ENCODE assay signal across 1 cellular context in the genomic region with DNA sequence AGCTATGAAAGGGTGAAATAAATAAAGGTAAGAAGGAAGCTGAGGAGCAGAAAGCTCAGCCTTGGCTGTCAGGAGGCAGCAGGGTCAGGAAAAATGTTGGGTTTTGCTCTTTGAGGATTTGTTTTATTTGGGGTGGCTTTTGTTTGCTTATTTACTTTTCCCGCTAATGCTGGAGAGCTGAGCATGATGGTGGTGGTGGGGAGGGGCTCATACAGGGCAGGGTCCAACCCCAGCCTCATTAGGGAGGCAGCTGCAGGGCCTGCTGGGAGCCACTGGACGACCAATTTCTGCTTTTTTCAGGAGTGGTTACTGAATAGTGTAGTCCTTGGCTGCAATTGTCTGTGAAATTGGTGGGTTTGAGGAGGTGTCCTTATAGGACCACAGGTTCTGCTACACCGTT.
TF ChIP-seq lines count a peak whose summit lies in the region.

No MANE protein-coding gene starts in this region.

TF ChIP-seq in HepG2, 621 proteins besides CTCF, POLR2A, EP300 and RAD21 (continued from another document and continues in another):
- TF ChIP-seq, protein P1, sequence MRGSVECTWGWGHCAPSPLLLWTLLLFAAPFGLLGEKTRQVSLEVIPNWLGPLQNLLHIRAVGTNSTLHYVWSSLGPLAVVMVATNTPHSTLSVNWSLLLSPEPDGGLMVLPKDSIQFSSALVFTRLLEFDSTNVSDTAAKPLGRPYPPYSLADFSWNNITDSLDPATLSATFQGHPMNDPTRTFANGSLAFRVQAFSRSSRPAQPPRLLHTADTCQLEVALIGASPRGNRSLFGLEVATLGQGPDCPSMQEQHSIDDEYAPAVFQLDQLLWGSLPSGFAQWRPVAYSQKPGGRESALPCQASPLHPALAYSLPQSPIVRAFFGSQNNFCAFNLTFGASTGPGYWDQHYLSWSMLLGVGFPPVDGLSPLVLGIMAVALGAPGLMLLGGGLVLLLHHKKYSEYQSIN (CRISPR knock-in tag; IDR thresholded peaks at IDR 0.05; ENCODE audit: borderline replicate concordance) = no peak
- TF ChIP-seq YY1 (IDR thresholded peaks at IDR 0.05; ENCODE audit: insufficient read depth, insufficient replicate concordance, low read depth, low read length) (no peak), REL (CRISPR knock-in tag; conservative IDR thresholded peaks at IDR 0.05) (no peak), NR2F1 (CRISPR knock-in tag; IDR thresholded peaks at IDR 0.05) (no peak), KLF13 (CRISPR knock-in tag; IDR thresholded peaks at IDR 0.05) (no peak), ZNF468 (CRISPR knock-in tag; IDR thresholded peaks at IDR 0.05) (no peak), RFXANK (CRISPR knock-in tag; IDR thresholded peaks at IDR 0.05) (no peak), SP5 (CRISPR knock-in tag; IDR thresholded peaks at IDR 0.05; ENCODE audit: borderline replicate concordance, low read depth) (no peak), ZSCAN9 (CRISPR knock-in tag; IDR thresholded peaks at IDR 0.05; ENCODE audit: borderline replicate concordance) (no peak), KDM3A (CRISPR knock-in tag; IDR thresholded peaks at IDR 0.05; ENCODE audit: low read depth) (no peak), FIP1L1 (IDR thresholded peaks at IDR 0.05; ENCODE audit: borderline replicate concordance, insufficient read depth, low read depth, low read length) (no peak), HDAC1 (CRISPR knock-in tag; IDR thresholded peaks at IDR 0.05) (peak; percentile 30; the same call in 1 of the 2 replicates), ZBTB21 (CRISPR knock-in tag; IDR thresholded peaks at IDR 0.05) (no peak), RBFOX2 (IDR thresholded peaks at IDR 0.05; ENCODE audit: low read depth, low read length) (no peak), BRCA1 (CRISPR knock-in tag; IDR thresholded peaks at IDR 0.05) (no peak), MTA1 (CRISPR knock-in tag; IDR thresholded peaks at IDR 0.05; ENCODE audit: borderline replicate concordance) (0 out of 2 replicates have a peak, but pooled peaks have one; percentile 42), CHD4 (IDR thresholded peaks at IDR 0.05; ENCODE audit: borderline replicate concordance, low read length) (no peak), MBNL3 (CRISPR knock-in tag; conservative IDR thresholded peaks at IDR 0.05) (no peak), BRD4 (CRISPR knock-in tag; IDR thresholded peaks at IDR 0.05) (no peak), SAP130 (CRISPR knock-in tag; IDR thresholded peaks at IDR 0.05; ENCODE audit: low read depth) (peak; percentile 49), ZNF292 (CRISPR knock-in tag; IDR thresholded peaks at IDR 0.05; ENCODE audit: borderline replicate concordance, low read depth) (peak; percentile 55; the same call in 1 of the 2 replicates), TCF12 (IDR thresholded peaks at IDR 0.05) (no peak), TCF12 (CRISPR knock-in tag; IDR thresholded peaks at IDR 0.05) (no peak), ONECUT2 (CRISPR knock-in tag; IDR thresholded peaks at IDR 0.05) (no peak), ZNF367 (CRISPR knock-in tag; IDR thresholded peaks at IDR 0.05; ENCODE audit: borderline replicate concordance) (no peak), HNF4A (CRISPR knock-in tag; IDR thresholded peaks at IDR 0.05) (peak; percentile 81), ZNF605 (CRISPR knock-in tag; IDR thresholded peaks at IDR 0.05) (no peak), ZNF350 (CRISPR knock-in tag; IDR thresholded peaks at IDR 0.05; ENCODE audit: borderline replicate concordance, low read depth) (no peak), ZMYM4 (CRISPR knock-in tag; IDR thresholded peaks at IDR 0.05) (peak; percentile 47; the same call in 1 of the 2 replicates), ZNF235 (CRISPR knock-in tag; IDR thresholded peaks at IDR 0.05; ENCODE audit: borderline replicate concordance) (no peak), KDM4B (CRISPR knock-in tag; IDR thresholded peaks at IDR 0.05) (no peak), PAF1 (CRISPR knock-in tag; IDR thresholded peaks at IDR 0.05) (no peak), ZNF616 (CRISPR knock-in tag; IDR thresholded peaks at IDR 0.05; ENCODE audit: low read depth) (no peak), SP1 (IDR thresholded peaks at IDR 0.05) (no peak), SP1 (CRISPR knock-in tag; IDR thresholded peaks at IDR 0.05) (no peak), ZNF143 (CRISPR knock-in tag; IDR thresholded peaks at IDR 0.05) (peak; percentile 74), FOXO1 (CRISPR knock-in tag; IDR thresholded peaks at IDR 0.05) (no peak; the same call in 1 of the 2 replicates), FOXP1 (IDR thresholded peaks at IDR 0.05) (no peak), FOXP1 (CRISPR knock-in tag; IDR thresholded peaks at IDR 0.05) (peak; percentile 69; the same call in 1 of the 2 replicates), ZSCAN29 (CRISPR knock-in tag; conservative IDR thresholded peaks at IDR 0.05) (no peak), ZMYM3 (CRISPR knock-in tag; IDR thresholded peaks at IDR 0.05) (peak; percentile 36; the same call in 1 of the 2 replicates), NR3C1 (CRISPR knock-in tag; IDR thresholded peaks at IDR 0.05) (no peak), ZNF296 (CRISPR knock-in tag; conservative IDR thresholded peaks at IDR 0.05) (no peak), PLRG1 (conservative IDR thresholded peaks at IDR 0.05) (no peak), RELA (CRISPR knock-in tag; IDR thresholded peaks at IDR 0.05) (no peak), CENPX (CRISPR knock-in tag; IDR thresholded peaks at IDR 0.05) (no peak), SMAD9 (CRISPR knock-in tag; IDR thresholded peaks at IDR 0.05) (no peak), ZNF746 (CRISPR knock-in tag; IDR thresholded peaks at IDR 0.05) (no peak), ZNF460 (CRISPR knock-in tag; IDR thresholded peaks at IDR 0.05; ENCODE audit: borderline replicate concordance) (no peak)
- TF ChIP-seq, protein P2, sequence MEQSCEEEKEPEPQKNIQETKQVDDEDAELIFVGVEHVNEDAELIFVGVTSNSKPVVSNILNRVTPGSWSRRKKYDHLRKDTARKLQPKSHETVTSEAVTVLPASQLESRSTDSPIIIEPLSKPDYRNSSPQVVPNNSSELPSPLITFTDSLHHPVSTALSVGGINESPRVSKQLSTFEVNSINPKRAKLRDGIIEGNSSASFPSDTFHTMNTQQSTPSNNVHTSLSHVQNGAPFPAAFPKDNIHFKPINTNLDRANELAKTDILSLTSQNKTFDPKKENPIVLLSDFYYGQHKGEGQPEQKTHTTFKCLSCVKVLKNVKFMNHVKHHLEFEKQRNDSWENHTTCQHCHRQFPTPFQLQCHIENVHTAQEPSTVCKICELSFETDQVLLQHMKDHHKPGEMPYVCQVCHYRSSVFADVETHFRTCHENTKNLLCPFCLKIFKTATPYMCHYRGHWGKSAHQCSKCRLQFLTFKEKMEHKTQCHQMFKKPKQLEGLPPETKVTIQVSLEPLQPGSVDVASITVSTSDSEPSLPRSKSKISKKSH (CRISPR knock-in tag; IDR thresholded peaks at IDR 0.05; ENCODE audit: borderline replicate concordance) = no peak
- TF ChIP-seq, protein P3, sequence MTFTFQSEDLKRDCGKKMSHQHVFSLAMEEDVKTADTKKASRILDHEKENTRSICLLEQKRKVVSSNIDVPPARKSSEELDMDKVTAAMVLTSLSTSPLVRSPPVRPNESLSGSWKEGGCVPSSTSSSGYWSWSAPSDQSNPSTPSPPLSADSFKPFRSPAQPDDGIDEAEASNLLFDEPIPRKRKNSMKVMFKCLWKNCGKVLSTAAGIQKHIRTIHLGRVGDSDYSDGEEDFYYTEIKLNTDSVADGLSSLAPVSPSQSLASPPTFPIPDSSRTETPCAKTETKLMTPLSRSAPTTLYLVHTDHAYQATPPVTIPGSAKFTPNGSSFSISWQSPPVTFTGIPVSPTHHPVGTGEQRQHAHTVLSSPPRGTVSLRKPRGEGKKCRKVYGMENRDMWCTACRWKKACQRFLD (CRISPR knock-in tag; IDR thresholded peaks at IDR 0.05; ENCODE audit: borderline replicate concordance) = no peak
- TF ChIP-seq, protein P4, sequence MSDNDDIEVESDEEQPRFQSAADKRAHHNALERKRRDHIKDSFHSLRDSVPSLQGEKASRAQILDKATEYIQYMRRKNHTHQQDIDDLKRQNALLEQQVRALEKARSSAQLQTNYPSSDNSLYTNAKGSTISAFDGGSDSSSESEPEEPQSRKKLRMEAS (IDR thresholded peaks at IDR 0.05) = no peak
- TF ChIP-seq, protein P5, sequence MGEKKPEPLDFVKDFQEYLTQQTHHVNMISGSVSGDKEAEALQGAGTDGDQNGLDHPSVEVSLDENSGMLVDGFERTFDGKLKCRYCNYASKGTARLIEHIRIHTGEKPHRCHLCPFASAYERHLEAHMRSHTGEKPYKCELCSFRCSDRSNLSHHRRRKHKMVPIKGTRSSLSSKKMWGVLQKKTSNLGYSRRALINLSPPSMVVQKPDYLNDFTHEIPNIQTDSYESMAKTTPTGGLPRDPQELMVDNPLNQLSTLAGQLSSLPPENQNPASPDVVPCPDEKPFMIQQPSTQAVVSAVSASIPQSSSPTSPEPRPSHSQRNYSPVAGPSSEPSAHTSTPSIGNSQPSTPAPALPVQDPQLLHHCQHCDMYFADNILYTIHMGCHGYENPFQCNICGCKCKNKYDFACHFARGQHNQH (CRISPR knock-in tag; IDR thresholded peaks at IDR 0.05) = 0 out of 2 replicates have a peak, but pooled peaks have one; percentile 44
- TF ChIP-seq, protein P6, sequence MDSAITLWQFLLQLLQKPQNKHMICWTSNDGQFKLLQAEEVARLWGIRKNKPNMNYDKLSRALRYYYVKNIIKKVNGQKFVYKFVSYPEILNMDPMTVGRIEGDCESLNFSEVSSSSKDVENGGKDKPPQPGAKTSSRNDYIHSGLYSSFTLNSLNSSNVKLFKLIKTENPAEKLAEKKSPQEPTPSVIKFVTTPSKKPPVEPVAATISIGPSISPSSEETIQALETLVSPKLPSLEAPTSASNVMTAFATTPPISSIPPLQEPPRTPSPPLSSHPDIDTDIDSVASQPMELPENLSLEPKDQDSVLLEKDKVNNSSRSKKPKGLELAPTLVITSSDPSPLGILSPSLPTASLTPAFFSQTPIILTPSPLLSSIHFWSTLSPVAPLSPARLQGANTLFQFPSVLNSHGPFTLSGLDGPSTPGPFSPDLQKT (CRISPR knock-in tag; IDR thresholded peaks at IDR 0.05; ENCODE audit: borderline replicate concordance) = no peak
- TF ChIP-seq, protein P7, sequence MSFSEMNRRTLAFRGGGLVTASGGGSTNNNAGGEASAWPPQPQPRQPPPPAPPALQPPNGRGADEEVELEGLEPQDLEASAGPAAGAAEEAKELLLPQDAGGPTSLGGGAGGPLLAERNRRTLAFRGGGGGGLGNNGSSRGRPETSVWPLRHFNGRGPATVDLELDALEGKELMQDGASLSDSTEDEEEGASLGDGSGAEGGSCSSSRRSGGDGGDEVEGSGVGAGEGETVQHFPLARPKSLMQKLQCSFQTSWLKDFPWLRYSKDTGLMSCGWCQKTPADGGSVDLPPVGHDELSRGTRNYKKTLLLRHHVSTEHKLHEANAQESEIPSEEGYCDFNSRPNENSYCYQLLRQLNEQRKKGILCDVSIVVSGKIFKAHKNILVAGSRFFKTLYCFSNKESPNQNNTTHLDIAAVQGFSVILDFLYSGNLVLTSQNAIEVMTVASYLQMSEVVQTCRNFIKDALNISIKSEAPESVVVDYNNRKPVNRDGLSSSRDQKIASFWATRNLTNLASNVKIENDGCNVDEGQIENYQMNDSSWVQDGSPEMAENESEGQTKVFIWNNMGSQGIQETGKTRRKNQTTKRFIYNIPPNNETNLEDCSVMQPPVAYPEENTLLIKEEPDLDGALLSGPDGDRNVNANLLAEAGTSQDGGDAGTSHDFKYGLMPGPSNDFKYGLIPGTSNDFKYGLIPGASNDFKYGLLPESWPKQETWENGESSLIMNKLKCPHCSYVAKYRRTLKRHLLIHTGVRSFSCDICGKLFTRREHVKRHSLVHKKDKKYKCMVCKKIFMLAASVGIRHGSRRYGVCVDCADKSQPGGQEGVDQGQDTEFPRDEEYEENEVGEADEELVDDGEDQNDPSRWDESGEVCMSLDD (CRISPR knock-in tag; IDR thresholded peaks at IDR 0.05; ENCODE audit: borderline replicate concordance) = peak; percentile 49; the same call in 1 of the 2 replicates
- TF ChIP-seq, protein P8, sequence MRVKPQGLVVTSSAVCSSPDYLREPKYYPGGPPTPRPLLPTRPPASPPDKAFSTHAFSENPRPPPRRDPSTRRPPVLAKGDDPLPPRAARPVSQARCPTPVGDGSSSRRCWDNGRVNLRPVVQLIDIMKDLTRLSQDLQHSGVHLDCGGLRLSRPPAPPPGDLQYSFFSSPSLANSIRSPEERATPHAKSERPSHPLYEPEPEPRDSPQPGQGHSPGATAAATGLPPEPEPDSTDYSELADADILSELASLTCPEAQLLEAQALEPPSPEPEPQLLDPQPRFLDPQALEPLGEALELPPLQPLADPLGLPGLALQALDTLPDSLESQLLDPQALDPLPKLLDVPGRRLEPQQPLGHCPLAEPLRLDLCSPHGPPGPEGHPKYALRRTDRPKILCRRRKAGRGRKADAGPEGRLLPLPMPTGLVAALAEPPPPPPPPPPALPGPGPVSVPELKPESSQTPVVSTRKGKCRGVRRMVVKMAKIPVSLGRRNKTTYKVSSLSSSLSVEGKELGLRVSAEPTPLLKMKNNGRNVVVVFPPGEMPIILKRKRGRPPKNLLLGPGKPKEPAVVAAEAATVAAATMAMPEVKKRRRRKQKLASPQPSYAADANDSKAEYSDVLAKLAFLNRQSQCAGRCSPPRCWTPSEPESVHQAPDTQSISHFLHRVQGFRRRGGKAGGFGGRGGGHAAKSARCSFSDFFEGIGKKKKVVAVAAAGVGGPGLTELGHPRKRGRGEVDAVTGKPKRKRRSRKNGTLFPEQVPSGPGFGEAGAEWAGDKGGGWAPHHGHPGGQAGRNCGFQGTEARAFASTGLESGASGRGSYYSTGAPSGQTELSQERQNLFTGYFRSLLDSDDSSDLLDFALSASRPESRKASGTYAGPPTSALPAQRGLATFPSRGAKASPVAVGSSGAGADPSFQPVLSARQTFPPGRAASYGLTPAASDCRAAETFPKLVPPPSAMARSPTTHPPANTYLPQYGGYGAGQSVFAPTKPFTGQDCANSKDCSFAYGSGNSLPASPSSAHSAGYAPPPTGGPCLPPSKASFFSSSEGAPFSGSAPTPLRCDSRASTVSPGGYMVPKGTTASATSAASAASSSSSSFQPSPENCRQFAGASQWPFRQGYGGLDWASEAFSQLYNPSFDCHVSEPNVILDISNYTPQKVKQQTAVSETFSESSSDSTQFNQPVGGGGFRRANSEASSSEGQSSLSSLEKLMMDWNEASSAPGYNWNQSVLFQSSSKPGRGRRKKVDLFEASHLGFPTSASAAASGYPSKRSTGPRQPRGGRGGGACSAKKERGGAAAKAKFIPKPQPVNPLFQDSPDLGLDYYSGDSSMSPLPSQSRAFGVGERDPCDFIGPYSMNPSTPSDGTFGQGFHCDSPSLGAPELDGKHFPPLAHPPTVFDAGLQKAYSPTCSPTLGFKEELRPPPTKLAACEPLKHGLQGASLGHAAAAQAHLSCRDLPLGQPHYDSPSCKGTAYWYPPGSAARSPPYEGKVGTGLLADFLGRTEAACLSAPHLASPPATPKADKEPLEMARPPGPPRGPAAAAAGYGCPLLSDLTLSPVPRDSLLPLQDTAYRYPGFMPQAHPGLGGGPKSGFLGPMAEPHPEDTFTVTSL (CRISPR knock-in tag; IDR thresholded peaks at IDR 0.05; ENCODE audit: borderline replicate concordance) = no peak; the same call in 1 of the 2 replicates
- TF ChIP-seq, protein P9, sequence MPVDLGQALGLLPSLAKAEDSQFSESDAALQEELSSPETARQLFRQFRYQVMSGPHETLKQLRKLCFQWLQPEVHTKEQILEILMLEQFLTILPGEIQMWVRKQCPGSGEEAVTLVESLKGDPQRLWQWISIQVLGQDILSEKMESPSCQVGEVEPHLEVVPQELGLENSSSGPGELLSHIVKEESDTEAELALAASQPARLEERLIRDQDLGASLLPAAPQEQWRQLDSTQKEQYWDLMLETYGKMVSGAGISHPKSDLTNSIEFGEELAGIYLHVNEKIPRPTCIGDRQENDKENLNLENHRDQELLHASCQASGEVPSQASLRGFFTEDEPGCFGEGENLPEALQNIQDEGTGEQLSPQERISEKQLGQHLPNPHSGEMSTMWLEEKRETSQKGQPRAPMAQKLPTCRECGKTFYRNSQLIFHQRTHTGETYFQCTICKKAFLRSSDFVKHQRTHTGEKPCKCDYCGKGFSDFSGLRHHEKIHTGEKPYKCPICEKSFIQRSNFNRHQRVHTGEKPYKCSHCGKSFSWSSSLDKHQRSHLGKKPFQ (CRISPR knock-in tag; IDR thresholded peaks at IDR 0.05; ENCODE audit: insufficient replicate concordance) = no peak
